ENCODE assay signal across 9 cellular contexts in genomic region chr3:172159962-172160538, GRCh38.
A peak's percentile ranks its signal among the peaks of the same experiment; 100 is the strongest.
DNase-seq lines count a peak whose midpoint lies in the region; ATAC-seq and TF ChIP-seq lines count a peak whose summit lies in the region.
"Had no signal": no experiment of that assay in that cellular context is flagged by ENCODE, and none has a peak within 500 bp of the region (broad histone marks: within the 10 kb centered on the region; RNA-seq: fewer than 3 reads in every experiment).

No MANE protein-coding gene starts in this region.

- no peaks in the 10 kb centered on the region for H3K79me1 ChIP-seq in neuronal stem cell (ENCODE audit: low read depth, low read length)

- ATAC-seq in GM21515 (IDR thresholded peaks at IDR 0.05; ENCODE audit: unreplicated experiment), result no peak
- ATAC-seq: naive thymus-derived CD8-positive, alpha-beta T cell had no signal

- no peak overlapping the region for H2BK15ac ChIP-seq in neuronal stem cell (ENCODE audit: low read length)

- H2BK12ac ChIP-seq in neuronal stem cell (ENCODE audit: low read length), result no peak overlapping the region

- H2BK120ac ChIP-seq in neuronal stem cell (ENCODE audit: low read depth, low read length), result no peak overlapping the region

- H3K4ac ChIP-seq in neuronal stem cell (ENCODE audit: low read length), result no peak overlapping the region

- peaks cover 52% of the 10 kb centered on the region for H3K4me1 ChIP-seq in HUES48 (ENCODE audit: control insufficient read depth, insufficient read depth, low read length)
- peaks cover 21 to 50% of the 10 kb centered on the region in 2 donors for H3K4me1 ChIP-seq in adrenal gland (replicated peaks in 1 of 2)
- H3K4me1 ChIP-seq in iPS DF 6.9 (ENCODE audit: control insufficient read depth, insufficient read depth, low read length), result peaks cover 9% of the 10 kb centered on the region; the same call in 1 of the 2 replicates
- peaks cover 34% of the 10 kb centered on the region for H3K4me1 ChIP-seq in smooth muscle cell (ENCODE audit: low read depth)
- H3K4me1 ChIP-seq in neuronal stem cell (ENCODE audit: control insufficient read depth in 2 of 2, insufficient read depth in 1 of 2, low read depth in 1 of 2, low read length in 2 of 2), result peaks cover 15 to 16% of the 10 kb centered on the region in 2 donors

- WGBS in adrenal gland, 4 donors, result 49 to 54% (median 52%) methylated on average over 4 of the region's 4 CpGs
- WGBS in iPS DF 6.9 (ENCODE audit: insufficient coverage, insufficient read length), result no CpG with 5 or more reads among the region's 4 CpGs
- 77% methylated on average over 4 of the region's 4 CpGs for WGBS in smooth muscle cell (ENCODE audit: low lambda C conversion rate)
- WGBS in neuronal stem cell (ENCODE audit: extremely low coverage in 2 of 2, insufficient read length in 2 of 2, insufficient replicate concordance in 1 of 2), 2 donors, result no CpG with 5 or more reads among the region's 4 CpGs

- no peaks in the 10 kb centered on the region for H3K9me3 ChIP-seq in HUES48 (ENCODE audit: control insufficient read depth, insufficient read depth, low read length)
- H3K9me3 ChIP-seq in adrenal gland (replicated peaks in 1 of 3), result no peaks in the 10 kb centered on the region
- no peaks in the 10 kb centered on the region; the same call in 1 of the 2 replicates for H3K9me3 ChIP-seq in iPS DF 6.9 (ENCODE audit: control insufficient read depth, insufficient read depth, low read length)
- H3K9me3 ChIP-seq in smooth muscle cell (replicated peaks; ENCODE audit: low read depth), result no peaks in the 10 kb centered on the region
- no peaks in the 10 kb centered on the region for H3K9me3 ChIP-seq in neuronal stem cell (replicated peaks in 1 of 2; ENCODE audit: control insufficient read depth in 2 of 2, insufficient read depth in 1 of 2, low read depth in 1 of 2, low read length in 2 of 2)

- H4K8ac ChIP-seq in neuronal stem cell (ENCODE audit: low read depth, low read length), result no peak overlapping the region

- TF ChIP-seq CTCF in adrenal gland (IDR thresholded peaks at IDR 0.05) (no peak), smooth muscle cell (IDR thresholded peaks at IDR 0.05; ENCODE audit: borderline replicate concordance, insufficient read depth, poor library complexity, severe bottlenecking) (no peak)

- H3K27ac ChIP-seq in HUES48 (ENCODE audit: low read depth, low read length) (peak overlapping the region; percentile 72), adrenal gland (peak overlapping the region in 4 of 5 donors; percentile 3 to 59 (median 38)), iPS DF 6.9 (ENCODE audit: low read length) (peak overlapping the region; percentile 74), smooth muscle cell (ENCODE audit: low read depth) (peak overlapping the region; percentile 99), neuronal stem cell (replicated peaks; ENCODE audit: low read length) (no peak overlapping the region)

- no peak overlapping the region for H3K18ac ChIP-seq in neuronal stem cell (ENCODE audit: low read length)

- no peak overlapping the region for H4K91ac ChIP-seq in neuronal stem cell (ENCODE audit: low read depth, low read length, poor library complexity)

- intact Hi-C loops in adrenal gland (cut with DNase I), result no loop called here

- peaks cover 23% of the 10 kb centered on the region for H3F3A ChIP-seq in smooth muscle cell (ENCODE audit: low read depth)

- H3K4me3 ChIP-seq in HUES48 (ENCODE audit: low read depth, low read length) (no peak overlapping the region), adrenal gland (no peak overlapping the region), iPS DF 6.9 (ENCODE audit: low read length) (no peak overlapping the region), smooth muscle cell (no peak overlapping the region), neuronal stem cell (ENCODE audit: low read length in 2 of 2) (no peak overlapping the region)

- no peaks in the 10 kb centered on the region for H3K36me3 ChIP-seq in HUES48 (ENCODE audit: control insufficient read depth, insufficient read depth, low read length)
- no peaks in the 10 kb centered on the region for H3K36me3 ChIP-seq in adrenal gland (replicated peaks in 1 of 2)
- H3K36me3 ChIP-seq in iPS DF 6.9 (ENCODE audit: control insufficient read depth, insufficient read depth, low read length), result no peaks in the 10 kb centered on the region
- no peaks in the 10 kb centered on the region for H3K36me3 ChIP-seq in smooth muscle cell (ENCODE audit: low read depth)
- H3K36me3 ChIP-seq in neuronal stem cell (replicated peaks in 1 of 2; ENCODE audit: control insufficient read depth in 2 of 2, insufficient read depth in 2 of 2, low read length in 2 of 2), result peaks cover 0 to 8% of the 10 kb centered on the region in 2 donors

- TF ChIP-seq POLR2A in adrenal gland (IDR thresholded peaks at IDR 0.05), result no peak

- peaks cover 100% of the 10 kb centered on the region for H3K79me2 ChIP-seq in smooth muscle cell (ENCODE audit: low read depth)

- H2AFZ ChIP-seq in smooth muscle cell (ENCODE audit: low read depth) (no peak overlapping the region), neuronal stem cell (ENCODE audit: low read length) (no peak overlapping the region)

- H2AK5ac ChIP-seq in neuronal stem cell (ENCODE audit: low read depth, low read length), result no peak overlapping the region

- no peak overlapping the region for H3K23ac ChIP-seq in neuronal stem cell (ENCODE audit: low read depth, low read length, poor library complexity)

- peaks cover 98% of the 10 kb centered on the region for H4K20me1 ChIP-seq in smooth muscle cell (ENCODE audit: low read depth)

- H3K9ac ChIP-seq in HUES48 (ENCODE audit: low read depth, low read length) (no peak overlapping the region), smooth muscle cell (ENCODE audit: low read depth) (no peak overlapping the region), neuronal stem cell (ENCODE audit: low read depth, low read length, poor library complexity) (no peak overlapping the region)

- H3K4me2 ChIP-seq in smooth muscle cell, result peak overlapping the region; percentile 64
- H3K4me2 ChIP-seq in neuronal stem cell (ENCODE audit: insufficient read depth, low read length, poor library complexity, severe bottlenecking), result no peak overlapping the region

- no peak overlapping the region for H2BK5ac ChIP-seq in neuronal stem cell (ENCODE audit: low read length)

- H3K14ac ChIP-seq in neuronal stem cell (ENCODE audit: low read length), result no peak overlapping the region

- H3K27me3 ChIP-seq in HUES48 (ENCODE audit: control insufficient read depth, insufficient read depth, low read length) (no peaks in the 10 kb centered on the region), adrenal gland (no peaks in the 10 kb centered on the region), iPS DF 6.9 (ENCODE audit: control insufficient read depth, insufficient read depth, low read length) (no peaks in the 10 kb centered on the region), smooth muscle cell (ENCODE audit: low read depth) (no peaks in the 10 kb centered on the region), neuronal stem cell (ENCODE audit: control insufficient read depth in 3 of 3, insufficient read depth in 3 of 3, low read depth in 1 of 3, low read length in 3 of 3) (no peaks in the 10 kb centered on the region)

- peak in 5 of 7 donors; percentile 40 to 76 (median 63) for DNase-seq in adrenal gland
- no peak for DNase-seq in iPS DF 6.9 (ENCODE audit: low read depth, low spot score)
- DNase-seq in smooth muscle cell (lab: John Stamatoyannopoulos, UW; ENCODE audit: unreplicated experiment), result no peak
- no peak for DNase-seq in neuronal stem cell (ENCODE audit: low spot score)
- DNase-seq in activated CD4-positive, alpha-beta T cell treated with anti-CD3 and anti-CD28 coated beads for 48 hours, result no peak
- DNase-seq in NCI-H2081 treated with DMSO at 0.1 percent for 48 hours (lab: John Stamatoyannopoulos, UW), result no peak
- DNase-seq: naive thymus-derived CD8-positive, alpha-beta T cell had no signal

Comparison
In these comparisons a context has a peak if more than half of its experiments do, and no peak if none do; other contexts are left out.
1. DNase-seq: peak in adrenal gland (5 of 7); none in iPS DF 6.9 (single experiment), smooth muscle cell (single experiment), neuronal stem cell (single experiment), activated CD4-positive, alpha-beta T cell treated with anti-CD3 and anti-CD28 coated beads for 48 hours (single experiment) and NCI-H2081 treated with DMSO at 0.1 percent for 48 hours (single experiment).